27 cellular contexts compared by ENCODE assay signal in the genomic region with DNA sequence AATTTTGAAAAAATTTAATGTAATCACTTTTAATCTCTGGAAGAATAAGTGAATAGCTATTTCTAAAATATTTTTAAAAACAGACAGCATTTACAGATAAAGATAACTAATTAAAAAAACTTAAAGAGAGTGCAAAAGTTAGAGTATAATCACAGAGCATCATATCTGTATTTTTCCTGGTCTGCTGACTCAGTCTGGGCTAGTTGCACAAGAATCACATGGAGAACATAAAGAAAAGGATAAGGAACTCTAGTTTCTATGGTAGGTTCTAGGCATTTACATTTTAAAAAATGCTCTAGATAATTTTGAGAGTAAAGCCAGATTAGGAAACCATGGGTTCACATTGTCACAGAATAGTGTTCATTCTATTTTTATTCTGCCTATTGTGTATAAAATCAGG.
"Had no signal": no experiment of that assay in that cellular context is flagged by ENCODE, and none has a peak within 500 bp of the region (broad histone marks: within the 10 kb centered on the region; RNA-seq: fewer than 3 reads in every experiment).

No MANE protein-coding gene starts in this region.

- DNase-seq: colonic mucosa; effector CD8-positive, alpha-beta T cell; endodermal cell; erythroblast; foreskin melanocyte; glutamatergic neuron; heart right ventricle; hypothalamus; kidney; natural killer cell; occipital lobe; ovary; posterior cingulate gyrus; psoas muscle; right cardiac atrium; sigmoid colon; stimulated activated CD4-positive, alpha-beta T cell treated with anti-CD3 and anti-CD28 coated beads, Interleukin-2, amount 100 ng/mL, for 24 hours; stimulated activated CD4-positive, alpha-beta T cell treated with anti-CD3 and anti-CD28 coated beads, Interleukin-4, amount 100 ng/mL, for 24 hours; stimulated activated naive CD4-positive, alpha-beta T cell treated with Interleukin-2 at 50 U/mL for 16 hours; stomach; testis; tibial artery had no signal

- H3K27me3 ChIP-seq: colonic mucosa, ovary, sigmoid colon, stomach, testis, tibial artery had no signal

- H3K4me3 Mint-ChIP-seq: dendritic cell treated with granulocyte-macrophage colony-stimulating factor and Interleukin-4, amounts not matched to agents 40 ng/mL and 50 ng/mL, for 4 days; endodermal cell; memory B cell; natural killer cell; stimulated activated effector memory CD8-positive, alpha-beta T cell treated with anti-CD3 and anti-CD28 coated beads, Interleukin-12 subunit alpha, Interleukin-12 subunit beta, amount 100 ng/mL, for 72 hours; type B pancreatic cell had no signal

- H3K9me3 Mint-ChIP-seq: type B pancreatic cell had no signal

- H3K27ac ChIP-seq: colonic mucosa, heart right ventricle, ovary, psoas muscle, sigmoid colon, stomach, testis, tibial artery had no signal

- H3K4me3 ChIP-seq: colonic mucosa, heart right ventricle, lung, ovary, psoas muscle, sigmoid colon, stomach, testis, tibial artery had no signal

- H3K4me1 ChIP-seq: colonic mucosa, heart right ventricle, psoas muscle, sigmoid colon, stomach, testis, tibial artery had no signal

- H3K27me3 Mint-ChIP-seq: memory B cell had no signal

- H3K27ac Mint-ChIP-seq: dendritic cell treated with granulocyte-macrophage colony-stimulating factor and Interleukin-4, amounts not matched to agents 40 ng/mL and 50 ng/mL, for 4 days; endodermal cell; memory B cell; natural killer cell; stimulated activated effector memory CD8-positive, alpha-beta T cell treated with anti-CD3 and anti-CD28 coated beads, Interleukin-12 subunit alpha, Interleukin-12 subunit beta, amount 100 ng/mL, for 72 hours; type B pancreatic cell had no signal

- H3K9me3 ChIP-seq: colonic mucosa, ovary, testis, tibial artery had no signal

- H3K4me1 Mint-ChIP-seq: memory B cell; natural killer cell; stimulated activated effector memory CD8-positive, alpha-beta T cell treated with anti-CD3 and anti-CD28 coated beads, Interleukin-12 subunit alpha, Interleukin-12 subunit beta, amount 100 ng/mL, for 72 hours had no signal

- H3K36me3 Mint-ChIP-seq: memory B cell; natural killer cell; stimulated activated effector memory CD8-positive, alpha-beta T cell treated with anti-CD3 and anti-CD28 coated beads, Interleukin-12 subunit alpha, Interleukin-12 subunit beta, amount 100 ng/mL, for 72 hours; type B pancreatic cell had no signal

- H3K36me3 ChIP-seq: colonic mucosa, heart right ventricle, ovary, sigmoid colon, stomach, tibial artery had no signal
